1 cellular context compared by ENCODE assay signal in the genomic region with DNA sequence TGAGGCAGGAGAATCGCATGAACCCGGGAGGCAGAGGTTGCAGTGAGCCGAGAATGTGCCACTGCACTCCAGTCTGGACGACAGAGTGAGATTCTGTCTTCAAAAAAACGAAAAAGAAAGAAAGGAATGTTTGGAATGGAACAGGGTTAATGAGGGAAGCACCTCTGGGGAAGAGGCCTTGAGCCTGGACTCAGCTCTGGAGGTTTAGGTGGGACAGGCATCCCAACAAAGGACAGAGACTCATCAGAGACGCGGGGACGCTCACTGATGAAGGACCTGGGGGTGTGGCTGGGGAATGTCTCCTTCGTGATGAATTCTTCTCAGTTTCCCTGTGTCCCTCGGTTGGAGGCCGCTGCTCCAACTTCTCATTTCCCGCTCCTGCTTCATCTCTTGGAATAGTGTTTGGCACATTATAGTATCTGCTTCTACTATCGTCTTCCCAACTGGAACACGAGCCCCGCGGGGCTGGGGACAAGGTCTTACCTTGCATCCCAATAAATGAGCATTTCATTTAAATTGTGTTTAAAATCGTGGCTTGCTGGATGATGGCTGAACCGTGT.
TF ChIP-seq lines count a peak whose summit lies in the region.

No MANE protein-coding gene starts in this region.

TF ChIP-seq in GM23338, 12 proteins besides CTCF, POLR2A, EP300 and RAD21 (continued from another document):
- TF ChIP-seq POLR2AphosphoS5 (IDR thresholded peaks at IDR 0.05; ENCODE audit: low read depth): no peak
- TF ChIP-seq NANOG (IDR thresholded peaks at IDR 0.05; ENCODE audit: borderline replicate concordance): no peak
- no peak for TF ChIP-seq EZH2phosphoT487 (IDR thresholded peaks at IDR 0.05; ENCODE audit: unreplicated experiment)
- TF ChIP-seq ZNF331 (CRISPR knock-in tag; IDR thresholded peaks at IDR 0.05; ENCODE audit: low read depth): no peak
- TF ChIP-seq, protein P1, sequence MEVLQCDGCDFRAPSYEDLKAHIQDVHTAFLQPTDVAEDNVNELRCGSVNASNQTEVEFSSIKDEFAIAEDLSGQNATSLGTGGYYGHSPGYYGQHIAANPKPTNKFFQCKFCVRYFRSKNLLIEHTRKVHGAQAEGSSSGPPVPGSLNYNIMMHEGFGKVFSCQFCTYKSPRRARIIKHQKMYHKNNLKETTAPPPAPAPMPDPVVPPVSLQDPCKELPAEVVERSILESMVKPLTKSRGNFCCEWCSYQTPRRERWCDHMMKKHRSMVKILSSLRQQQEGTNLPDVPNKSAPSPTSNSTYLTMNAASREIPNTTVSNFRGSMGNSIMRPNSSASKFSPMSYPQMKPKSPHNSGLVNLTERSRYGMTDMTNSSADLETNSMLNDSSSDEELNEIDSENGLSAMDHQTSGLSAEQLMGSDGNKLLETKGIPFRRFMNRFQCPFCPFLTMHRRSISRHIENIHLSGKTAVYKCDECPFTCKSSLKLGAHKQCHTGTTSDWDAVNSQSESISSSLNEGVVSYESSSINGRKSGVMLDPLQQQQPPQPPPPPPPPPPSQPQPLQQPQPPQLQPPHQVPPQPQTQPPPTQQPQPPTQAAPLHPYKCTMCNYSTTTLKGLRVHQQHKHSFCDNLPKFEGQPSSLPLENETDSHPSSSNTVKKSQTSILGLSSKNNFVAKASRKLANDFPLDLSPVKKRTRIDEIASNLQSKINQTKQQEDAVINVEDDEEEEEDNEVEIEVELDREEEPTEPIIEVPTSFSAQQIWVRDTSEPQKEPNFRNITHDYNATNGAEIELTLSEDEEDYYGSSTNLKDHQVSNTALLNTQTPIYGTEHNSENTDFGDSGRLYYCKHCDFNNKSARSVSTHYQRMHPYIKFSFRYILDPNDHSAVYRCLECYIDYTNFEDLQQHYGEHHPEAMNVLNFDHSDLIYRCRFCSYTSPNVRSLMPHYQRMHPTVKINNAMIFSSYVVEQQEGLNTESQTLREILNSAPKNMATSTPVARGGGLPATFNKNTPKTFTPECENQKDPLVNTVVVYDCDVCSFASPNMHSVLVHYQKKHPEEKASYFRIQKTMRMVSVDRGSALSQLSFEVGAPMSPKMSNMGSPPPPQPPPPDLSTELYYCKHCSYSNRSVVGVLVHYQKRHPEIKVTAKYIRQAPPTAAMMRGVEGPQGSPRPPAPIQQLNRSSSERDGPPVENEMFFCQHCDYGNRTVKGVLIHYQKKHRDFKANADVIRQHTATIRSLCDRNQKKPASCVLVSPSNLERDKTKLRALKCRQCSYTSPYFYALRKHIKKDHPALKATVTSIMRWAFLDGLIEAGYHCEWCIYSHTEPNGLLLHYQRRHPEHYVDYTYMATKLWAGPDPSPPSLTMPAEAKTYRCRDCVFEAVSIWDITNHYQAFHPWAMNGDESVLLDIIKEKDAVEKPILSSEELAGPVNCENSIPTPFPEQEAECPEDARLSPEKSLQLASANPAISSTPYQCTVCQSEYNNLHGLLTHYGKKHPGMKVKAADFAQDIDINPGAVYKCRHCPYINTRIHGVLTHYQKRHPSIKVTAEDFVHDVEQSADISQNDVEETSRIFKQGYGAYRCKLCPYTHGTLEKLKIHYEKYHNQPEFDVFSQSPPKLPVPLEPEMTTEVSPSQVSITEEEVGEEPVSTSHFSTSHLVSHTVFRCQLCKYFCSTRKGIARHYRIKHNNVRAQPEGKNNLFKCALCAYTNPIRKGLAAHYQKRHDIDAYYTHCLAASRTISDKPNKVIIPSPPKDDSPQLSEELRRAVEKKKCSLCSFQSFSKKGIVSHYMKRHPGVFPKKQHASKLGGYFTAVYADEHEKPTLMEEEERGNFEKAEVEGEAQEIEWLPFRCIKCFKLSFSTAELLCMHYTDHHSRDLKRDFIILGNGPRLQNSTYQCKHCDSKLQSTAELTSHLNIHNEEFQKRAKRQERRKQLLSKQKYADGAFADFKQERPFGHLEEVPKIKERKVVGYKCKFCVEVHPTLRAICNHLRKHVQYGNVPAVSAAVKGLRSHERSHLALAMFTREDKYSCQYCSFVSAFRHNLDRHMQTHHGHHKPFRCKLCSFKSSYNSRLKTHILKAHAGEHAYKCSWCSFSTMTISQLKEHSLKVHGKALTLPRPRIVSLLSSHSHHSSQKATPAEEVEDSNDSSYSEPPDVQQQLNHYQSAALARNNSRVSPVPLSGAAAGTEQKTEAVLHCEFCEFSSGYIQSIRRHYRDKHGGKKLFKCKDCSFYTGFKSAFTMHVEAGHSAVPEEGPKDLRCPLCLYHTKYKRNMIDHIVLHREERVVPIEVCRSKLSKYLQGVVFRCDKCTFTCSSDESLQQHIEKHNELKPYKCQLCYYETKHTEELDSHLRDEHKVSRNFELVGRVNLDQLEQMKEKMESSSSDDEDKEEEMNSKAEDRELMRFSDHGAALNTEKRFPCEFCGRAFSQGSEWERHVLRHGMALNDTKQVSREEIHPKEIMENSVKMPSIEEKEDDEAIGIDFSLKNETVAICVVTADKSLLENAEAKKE (CRISPR knock-in tag; IDR thresholded peaks at IDR 0.05): no peak
